Comparison of ENCODE assay signal across 8 cellular contexts in genomic region chr10:50623299-50624153, GRCh38. TPM values are rescaled to one million over a fixed set of nuclear protein-coding genes. Genes with fewer than 3 reads are reported as not detected.
DNase-seq lines count a peak whose midpoint lies in the region; ATAC-seq and TF ChIP-seq lines count a peak whose summit lies in the region.

Gene SGMS1 (minus strand): TSS chr10:50623956. CDS start chr10:50344114, 279,842 bp downstream.

- peaks cover 7% of the 10 kb centered on the region for H3K36me3 ChIP-seq in SJSA1
- H3K36me3 ChIP-seq in neural progenitor cell, result no peaks in the 10 kb centered on the region

- peaks cover 41% of the 10 kb centered on the region for H3F3A ChIP-seq in neural progenitor cell (ENCODE audit: low read depth)

- H2AFZ ChIP-seq in neural progenitor cell (replicated peaks), result peak within 1 kb of the TSS; percentile 89

- H4K20me1 ChIP-seq in neural progenitor cell (ENCODE audit: low read depth), result peaks cover 30% of the 10 kb centered on the region

- H3K27me3 ChIP-seq in SJSA1 (replicated peaks) (no peaks in the 10 kb centered on the region), foreskin keratinocyte (no peaks in the 10 kb centered on the region), neural progenitor cell (peaks cover 5% of the 10 kb centered on the region)

- H3K27ac ChIP-seq in SJSA1 (peak within 1 kb of the TSS; percentile 89), foreskin keratinocyte (peak within 1 kb of the TSS; percentile 96), neural progenitor cell (peak within 1 kb of the TSS; percentile 97)

- peak within 1 kb of the TSS; percentile 89 for H3K4me2 ChIP-seq in neural progenitor cell

- TF ChIP-seq CTCF in foreskin keratinocyte (conservative IDR thresholded peaks at IDR 0.05), result no peak
- TF ChIP-seq CTCF in neural progenitor cell (IDR thresholded peaks at IDR 0.05), result no peak

- H3K9me3 ChIP-seq in SJSA1 (replicated peaks) (no peaks in the 10 kb centered on the region), neural progenitor cell (ENCODE audit: low read depth) (no peaks in the 10 kb centered on the region)

- H3K9me3 Mint-ChIP-seq in neural progenitor cell, result no peaks in the 10 kb centered on the region

- DNase-seq in DMS114 treated with DMSO at 0.1 percent for 48 hours (lab: John Stamatoyannopoulos, UW; ENCODE audit: unreplicated experiment), result peak; percentile 69
- peak; percentile 66 for DNase-seq in HuH-7.5 (ENCODE audit: low spot score)
- DNase-seq in SJSA1 (ENCODE audit: low read depth in 1 of 2, low spot score in 2 of 2), result peak; percentile 85 to 86
- peak; percentile 83 for DNase-seq in activated naive CD4-positive, alpha-beta T cell treated with Interleukin-2 at 50 U/mL for 16 hours
- DNase-seq in foreskin keratinocyte, result peak; percentile 67 to 81
- peak; percentile 92 for DNase-seq in neural progenitor cell (ENCODE audit: low spot score)
- peak; percentile 72 for DNase-seq in stromal cell of bone marrow (ENCODE audit: low read depth)

- H3K4me1 ChIP-seq in SJSA1 (replicated peaks) (peaks cover 16% of the 10 kb centered on the region), foreskin keratinocyte (peaks cover 24% of the 10 kb centered on the region), neural progenitor cell (peaks cover 16% of the 10 kb centered on the region)

- H3K4me3 ChIP-seq in SJSA1, result peak within 1 kb of the TSS; percentile 71
- peak within 1 kb of the TSS; percentile 71 for H3K4me3 ChIP-seq in neural progenitor cell

- H3K79me2 ChIP-seq in neural progenitor cell (ENCODE audit: low read depth), result peaks cover 23% of the 10 kb centered on the region

- peak within 1 kb of the TSS; percentile 98 for H3K27ac Mint-ChIP-seq in neural progenitor cell

- peak within 1 kb of the TSS; percentile 72 for H3K9ac ChIP-seq in neural progenitor cell

- peaks cover 26% of the 10 kb centered on the region for H3K4me1 Mint-ChIP-seq in neural progenitor cell

- ATAC-seq in GM21423 (IDR thresholded peaks at IDR 0.05; ENCODE audit: unreplicated experiment), result peak; percentile 27
- peak; percentile 46 for ATAC-seq in foreskin keratinocyte

- peaks cover 3% of the 10 kb centered on the region for H3K27me3 Mint-ChIP-seq in neural progenitor cell (ENCODE audit: insufficient read depth, low read depth)

- H3K36me3 Mint-ChIP-seq in neural progenitor cell, result peaks cover 1% of the 10 kb centered on the region

- H3K4me3 Mint-ChIP-seq in neural progenitor cell, result peak within 1 kb of the TSS; percentile 95

RNA-seq across cellular contexts. Expression of gene SGMS1, which starts in this region (rescaled TPM):
- 85.5 and 109 TPM in 2 replicates for total RNA-seq in SJSA1 (2014; rRNA removed; shearing (Covaris generic))
- 25.3 and 27.3 TPM in 2 replicates for total RNA-seq in foreskin keratinocyte
- 6.7 and 8.3 TPM in 2 replicates for polyA plus RNA-seq in foreskin keratinocyte
- 9.2 and 10.3 TPM in 2 replicates for total RNA-seq in neural progenitor cell (ENCODE audit: low replicate concordance)

Comparison
In these comparisons a context has a peak if more than half of its experiments do, and no peak if none do; other contexts are left out.
1. Peak in every context shown above with its lines: DNase-seq, ATAC-seq, H3K4me3 ChIP-seq and H3K27ac ChIP-seq.